Comparison of ENCODE assay signal across 19 cellular contexts in the genomic region with DNA sequence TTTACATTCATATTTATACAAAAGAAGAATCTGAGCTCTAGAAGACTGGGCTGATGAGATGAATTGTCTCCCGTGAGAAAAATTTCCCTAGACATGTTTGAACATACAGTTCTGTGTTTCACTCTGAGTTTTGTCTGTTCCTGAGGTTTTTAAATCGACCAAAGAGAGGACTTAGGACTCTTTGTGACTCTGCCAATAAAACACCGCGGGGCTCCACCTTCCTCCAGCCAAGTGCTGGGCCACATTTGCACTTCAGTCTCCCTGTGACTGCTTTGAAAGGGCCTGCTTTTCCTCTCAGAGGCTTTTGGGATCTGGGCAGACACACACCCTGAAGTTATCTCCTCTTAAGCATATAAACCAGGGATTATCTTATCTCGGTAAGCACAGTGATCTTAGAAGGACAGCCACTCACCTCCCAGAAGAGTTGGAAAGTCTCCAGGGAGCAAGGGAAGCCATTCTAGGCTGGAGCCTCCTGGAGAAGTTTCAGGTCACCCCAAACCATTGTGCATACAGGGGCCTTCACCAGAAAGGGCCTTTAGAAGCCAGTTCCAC.
DNase-seq lines count a peak whose midpoint lies in the region; ATAC-seq and TF ChIP-seq lines count a peak whose summit lies in the region.
"Had no signal": no experiment of that assay in that cellular context is flagged by ENCODE, and none has a peak within 500 bp of the region (broad histone marks: within the 10 kb centered on the region; RNA-seq: fewer than 3 reads in every experiment).

No MANE protein-coding gene starts in this region.

- H2AFZ ChIP-seq in neuron (ENCODE audit: low read depth, low read length): peak overlapping the region; percentile 17

- no TSS peak for BruUV-seq in Panc1 (replicated peaks; lab: Mats Ljungman, UMichigan)

- H3K9ac ChIP-seq in endodermal cell (ENCODE audit: extremely low read depth, low read length, poor library complexity, severe bottlenecking): no peak overlapping the region

- no peaks in the 10 kb centered on the region for H3K9me3 ChIP-seq in Panc1 (ENCODE audit: control insufficient read depth, insufficient read depth, low read depth, low read length)
- H3K9me3 ChIP-seq in endodermal cell (ENCODE audit: control insufficient read depth, low read length): peaks cover 17% of the 10 kb centered on the region
- H3K9me3 ChIP-seq in neuron (ENCODE audit: low read length): no peaks in the 10 kb centered on the region
- H3K9me3 ChIP-seq: ascending aorta had no signal

- H3K27me3 ChIP-seq in Panc1 (ENCODE audit: control insufficient read depth, insufficient read depth, low read length): no peaks in the 10 kb centered on the region
- peaks cover 25% of the 10 kb centered on the region for H3K27me3 ChIP-seq in endodermal cell (ENCODE audit: control insufficient read depth, insufficient read depth, low read length, poor library complexity, severe bottlenecking)
- H3K27me3 ChIP-seq in neuron (ENCODE audit: insufficient read depth, low read length): no peaks in the 10 kb centered on the region
- H3K27me3 ChIP-seq: ascending aorta had no signal

- H3K4me3 ChIP-seq in Panc1 (ENCODE audit: low read depth in 2 of 2, low read length in 2 of 2) (no peak overlapping the region), endodermal cell (ENCODE audit: low read length) (peak overlapping the region; percentile 37), neuron (ENCODE audit: low read length) (no peak overlapping the region)
- H3K4me3 ChIP-seq: ascending aorta had no signal

- H3K36me3 Mint-ChIP-seq in endodermal cell (ENCODE audit: low read depth): peaks cover 3% of the 10 kb centered on the region
- H3K36me3 Mint-ChIP-seq: immature natural killer cell had no signal

- DNase-seq in GM13977 (ENCODE audit: low spot score) (peak; percentile 34), Panc1 (ENCODE audit: low read depth, low spot score) (no peak), endodermal cell (peak; percentile 69), ACHN (no peak), AG08395 (ENCODE audit: low spot score) (no peak), GF-D8 (lab: John Stamatoyannopoulos, UW) (no peak)
- DNase-seq: activated CD4-positive, alpha-beta T cell treated with anti-CD3 and anti-CD28 coated beads for 1 hour; activated gamma-delta T cell treated with Interleukin-2 at 50 U/mL for 16 hours; GDM1; immature natural killer cell; IMR-90; NCI-H2107; NCI-H774 had no signal

- in situ Hi-C loops in GM13977 (cut with MboI; ENCODE audit: low pct_unique_long_range_greater_than_20kb, low sequenced_read_pairs, unreplicated experiment): no loop called here
- in situ Hi-C loops in Panc1 (cut with HindIII; ENCODE audit: low pct_unique_long_range_greater_than_20kb, low sequenced_read_pairs): no loop called here
- in situ Hi-C loops in ACHN (cut with HindIII; ENCODE audit: low pct_ligation_motif_present, low pct_unique_long_range_greater_than_20kb, low sequenced_read_pairs): no loop called here

- intact Hi-C loops in Panc1 (cut with micrococcal nuclease; ENCODE audit: unreplicated experiment): no loop called here

- CTCF ChIA-PET in Panc1 (lab: Charles Lee): no interaction called here

- H3K4me1 ChIP-seq in Panc1 (ENCODE audit: control insufficient read depth, insufficient read depth, low read length) (no peaks in the 10 kb centered on the region), endodermal cell (ENCODE audit: control insufficient read depth, insufficient read depth, low read length) (no peaks in the 10 kb centered on the region), neuron (ENCODE audit: insufficient read depth, low read length) (peaks cover 15% of the 10 kb centered on the region)

- POLR2A ChIA-PET in Panc1 (lab: Charles Lee): no interaction called here

- TF ChIP-seq CTCF in GM13977 (IDR thresholded peaks at IDR 0.05; ENCODE audit: extremely low read depth, insufficient read depth, missing control alignments) (no peak), Panc1 (IDR thresholded peaks at IDR 0.05) (no peak), endodermal cell (conservative IDR thresholded peaks at IDR 0.05) (no peak)

- H3K27ac Mint-ChIP-seq in endodermal cell: no peak overlapping the region
- H3K27ac Mint-ChIP-seq: immature natural killer cell, nephron had no signal

- no peak overlapping the region for H3K4me3 Mint-ChIP-seq in endodermal cell
- H3K4me3 Mint-ChIP-seq: immature natural killer cell, nephron had no signal

- whole genome bisulfite sequencing in endodermal cell (ENCODE audit: insufficient coverage in 1 of 2, insufficient read length in 1 of 2), 2 experiments: 30 to 33% methylated on average over 3 to 5 of the region's 5 CpGs

- H3K27ac ChIP-seq in Panc1 (ENCODE audit: low read length): no peak overlapping the region
- peak overlapping the region; percentile 12 for H3K27ac ChIP-seq in endodermal cell (ENCODE audit: low read depth, low read length)
- H3K27ac ChIP-seq: ascending aorta, epithelial cell of prostate had no signal

- H3K9me3 Mint-ChIP-seq in endodermal cell: peaks cover 19% of the 10 kb centered on the region
- H3K9me3 Mint-ChIP-seq: immature natural killer cell had no signal

- ATAC-seq in Panc1: peak; percentile 53; the same call in 1 of the 2 replicates
- no peak for ATAC-seq in HG02981 (IDR thresholded peaks at IDR 0.05; ENCODE audit: unreplicated experiment)
- ATAC-seq: HCT116 had no signal

- peaks cover 12% of the 10 kb centered on the region for H3K4me1 Mint-ChIP-seq in endodermal cell
- H3K4me1 Mint-ChIP-seq: nephron had no signal

- H3K36me3 ChIP-seq in Panc1 (ENCODE audit: control insufficient read depth, insufficient read depth, low read length) (no peaks in the 10 kb centered on the region), endodermal cell (ENCODE audit: control insufficient read depth, insufficient read depth, low read length) (no peaks in the 10 kb centered on the region), neuron (ENCODE audit: insufficient read depth, low read length) (no peaks in the 10 kb centered on the region)
- H3K36me3 ChIP-seq: ascending aorta had no signal

- peaks cover 45% of the 10 kb centered on the region for H3K27me3 Mint-ChIP-seq in endodermal cell (ENCODE audit: insufficient read depth)

Comparison
In these comparisons a context has a peak if more than half of its experiments do, and no peak if none do; other contexts are left out.
1. DNase-seq: peak in GM13977 (single experiment) and endodermal cell (single experiment); none in Panc1 (single experiment), ACHN (single experiment), AG08395 (single experiment) and GF-D8 (single experiment).